Comparison of ENCODE assay signal across 14 cellular contexts in genomic region chr14:75989134-75989533, GRCh38. TPM values are rescaled to one million over a fixed set of nuclear protein-coding genes. Genes with fewer than 3 reads are reported as not detected.
DNase-seq lines count a peak whose midpoint lies in the region; FAIRE-seq and TF ChIP-seq lines count a peak whose summit lies in the region.
"Had no signal": no experiment of that assay in that cellular context is flagged by ENCODE, and none has a peak within 500 bp of the region (broad histone marks: within the 10 kb centered on the region; RNA-seq: fewer than 3 reads in every experiment).

No MANE protein-coding gene starts in this region.

- no peaks in the 10 kb centered on the region for H3K9me3 Mint-ChIP-seq in T-helper 2 cell treated with Interferon-gamma antibody and Interleukin-4, amounts not matched to agents 5 μg/mL and 100 μg/mL, for 36 hours
- H3K9me3 Mint-ChIP-seq: CD14-positive monocyte had no signal

- H3K27me3 Mint-ChIP-seq in T-helper 2 cell treated with Interferon-gamma antibody and Interleukin-4, amounts not matched to agents 5 μg/mL and 100 μg/mL, for 36 hours (ENCODE audit: low read depth), result peaks cover 7% of the 10 kb centered on the region

- FAIRE-seq in kidney (lab: Jason Lieb, UNC) (peak; percentile 61), small intestine (lab: Jason Lieb, UNC) (no peak)
- FAIRE-seq: frontal cortex, K562 had no signal

- H3K27me3 ChIP-seq in brain microvascular endothelial cell (replicated peaks), result no peaks in the 10 kb centered on the region
- H3K27me3 ChIP-seq in small intestine (ENCODE audit: control insufficient read depth in 2 of 2, insufficient read depth in 2 of 2, low read length in 2 of 2), result no peaks in the 10 kb centered on the region

- TF ChIP-seq CTCF in brain microvascular endothelial cell (IDR thresholded peaks at IDR 0.05; ENCODE audit: low read depth, low read length, missing control alignments) (no peak), kidney (IDR thresholded peaks at IDR 0.05; ENCODE audit: borderline replicate concordance, extremely low read depth, insufficient read depth) (no peak)

- H3K4me1 ChIP-seq in kidney (ENCODE audit: control insufficient read depth in 1 of 2, insufficient read depth in 1 of 2, low read depth in 1 of 2, low read length in 2 of 2) (peaks cover 11 to 13% of the 10 kb centered on the region in 2 donors), small intestine (ENCODE audit: control insufficient read depth in 2 of 2, insufficient read depth in 1 of 2, low read depth in 1 of 2, low read length in 1 of 2) (peaks cover 1 to 5% of the 10 kb centered on the region in 2 donors)

- H3K4me1 Mint-ChIP-seq in T-helper 2 cell treated with Interferon-gamma antibody and Interleukin-4, amounts not matched to agents 5 μg/mL and 100 μg/mL, for 36 hours (ENCODE audit: low read depth), result peaks cover 10% of the 10 kb centered on the region

- H3K36me3 ChIP-seq in brain microvascular endothelial cell (replicated peaks) (no peaks in the 10 kb centered on the region), kidney (ENCODE audit: control insufficient read depth in 1 of 2, insufficient read depth in 2 of 2, low read length in 2 of 2) (peaks cover 12 to 14% of the 10 kb centered on the region in 2 donors), small intestine (ENCODE audit: control insufficient read depth in 2 of 2, insufficient read depth in 2 of 2, low read length in 2 of 2) (no peaks in the 10 kb centered on the region)

- H3K36me3 Mint-ChIP-seq in T-helper 2 cell treated with Interferon-gamma antibody and Interleukin-4, amounts not matched to agents 5 μg/mL and 100 μg/mL, for 36 hours (ENCODE audit: low read depth), result no peaks in the 10 kb centered on the region

- H3K27ac Mint-ChIP-seq in T-helper 2 cell treated with Interferon-gamma antibody and Interleukin-4, amounts not matched to agents 5 μg/mL and 100 μg/mL, for 36 hours, result no peak overlapping the region

- intact Hi-C loops in kidney (cut with DNase I), result no loop called here

- H3K4me3 Mint-ChIP-seq in T-helper 2 cell treated with Interferon-gamma antibody and Interleukin-4, amounts not matched to agents 5 μg/mL and 100 μg/mL, for 36 hours, result no peak overlapping the region
- H3K4me3 Mint-ChIP-seq: CD14-positive monocyte had no signal

- no peak overlapping the region for H3K9ac ChIP-seq in kidney (ENCODE audit: low read length in 2 of 2)

- peak; percentile 74 for DNase-seq in GM03348 (ENCODE audit: low spot score)
- DNase-seq in brain microvascular endothelial cell, result peak; percentile 25
- no peak for DNase-seq in kidney
- DNase-seq in small intestine, result peak; percentile 88
- no peak for DNase-seq in GOT3 (lab: John Stamatoyannopoulos, UW)
- no peak for DNase-seq in T-helper 2 cell treated with Interferon-gamma antibody and Interleukin-4, amounts not matched to agents 5 μg/mL and 100 μg/mL, for 36 hours (ENCODE audit: low spot score)
- no peak for DNase-seq in stimulated activated CD4-positive, alpha-beta T cell treated with anti-CD3 and anti-CD28 coated beads, Interleukin-2, amount 100 ng/mL, for 48 hours
- no peak for DNase-seq in NK-92 treated with Interleukin-12 subunit alpha and Interleukin-12 subunit beta, amount 100 ng/mL, for 24 hours (lab: John Stamatoyannopoulos, UW)
- DNase-seq: SHP77; stimulated activated naive CD4-positive, alpha-beta T cell had no signal

- 29 to 56% (median 36%) methylated on average over 6 of the region's 6 CpGs for WGBS in small intestine, 3 donors

- no peaks in the 10 kb centered on the region for H3K9me3 ChIP-seq in kidney (ENCODE audit: control insufficient read depth in 1 of 2, low read length in 2 of 2)
- H3K9me3 ChIP-seq in small intestine (ENCODE audit: control insufficient read depth, low read depth), result no peaks in the 10 kb centered on the region
- H3K9me3 ChIP-seq: HAP-1 had no signal

- in situ Hi-C loops in brain microvascular endothelial cell (cut with HindIII; ENCODE audit: low pct_ligation_motif_present, low sequenced_read_pairs), result no loop called here

- H3K27ac ChIP-seq in brain microvascular endothelial cell (no peak overlapping the region), kidney (ENCODE audit: low read depth in 2 of 2, low read length in 2 of 2) (peak overlapping the region; percentile 84 to 95), small intestine (ENCODE audit: low read depth in 1 of 2, low read length in 1 of 2) (peak overlapping the region; percentile 67 to 89)

- H3K4me3 ChIP-seq in brain microvascular endothelial cell (ENCODE audit: low read depth, low read length) (no peak overlapping the region), kidney (ENCODE audit: low read length in 2 of 2) (no peak overlapping the region), small intestine (ENCODE audit: low read depth in 1 of 2, low read length in 2 of 2) (no peak overlapping the region)
- H3K4me3 ChIP-seq: HAP-1, K562 had no signal

RNA-seq across cellular contexts. Expression of gene IFT43, which starts 3.6 kb away (rescaled TPM):
- total RNA-seq in kidney, result 41.6 TPM
- 86.3 TPM for polyA plus RNA-seq in kidney (ENCODE audit: insufficient read depth, low read depth, low replicate concordance)
- polyA plus RNA-seq in small intestine, result 100 to 1,000 TPM in 1 of 3 donors, 10 to 100 TPM in 2; 55.0 to 101 (median 55.9) TPM

RNA-seq across cellular contexts. Expression of gene TGFB3, which starts 7.3 kb away (rescaled TPM):
- total RNA-seq in kidney, result 39.5 TPM
- polyA plus RNA-seq in kidney (ENCODE audit: insufficient read depth, low read depth, low replicate concordance) (5.2 TPM), small intestine (1 to 10 TPM; 3.6 to 7.5 (median 6.2) TPM)

Comparison
In these comparisons a context has a peak if more than half of its experiments do, and no peak if none do; other contexts are left out.
1. DNase-seq: peak in GM03348 (single experiment), brain microvascular endothelial cell (single experiment) and small intestine (single experiment); none in kidney (single experiment), GOT3 (single experiment), T-helper 2 cell treated with Interferon-gamma antibody and Interleukin-4, amounts not matched to agents 5 μg/mL and 100 μg/mL, for 36 hours (single experiment), stimulated activated CD4-positive, alpha-beta T cell treated with anti-CD3 and anti-CD28 coated beads, Interleukin-2, amount 100 ng/mL, for 48 hours (0 of 2) and NK-92 treated with Interleukin-12 subunit alpha and Interleukin-12 subunit beta, amount 100 ng/mL, for 24 hours (single experiment).